ENCODE assay signal across 1 cellular context in genomic region chr18:59593291-59593717, GRCh38.
TF ChIP-seq lines count a peak whose summit lies in the region.

No MANE protein-coding gene starts in this region.

TF ChIP-seq in IMR-90, 13 proteins besides CTCF, POLR2A, EP300 and RAD21 (continued from another document):
- no peak for TF ChIP-seq FOS (IDR thresholded peaks at IDR 0.05; ENCODE audit: low read depth, low read length)
